Comparison of ENCODE assay signal across 9 cellular contexts in the genomic region with DNA sequence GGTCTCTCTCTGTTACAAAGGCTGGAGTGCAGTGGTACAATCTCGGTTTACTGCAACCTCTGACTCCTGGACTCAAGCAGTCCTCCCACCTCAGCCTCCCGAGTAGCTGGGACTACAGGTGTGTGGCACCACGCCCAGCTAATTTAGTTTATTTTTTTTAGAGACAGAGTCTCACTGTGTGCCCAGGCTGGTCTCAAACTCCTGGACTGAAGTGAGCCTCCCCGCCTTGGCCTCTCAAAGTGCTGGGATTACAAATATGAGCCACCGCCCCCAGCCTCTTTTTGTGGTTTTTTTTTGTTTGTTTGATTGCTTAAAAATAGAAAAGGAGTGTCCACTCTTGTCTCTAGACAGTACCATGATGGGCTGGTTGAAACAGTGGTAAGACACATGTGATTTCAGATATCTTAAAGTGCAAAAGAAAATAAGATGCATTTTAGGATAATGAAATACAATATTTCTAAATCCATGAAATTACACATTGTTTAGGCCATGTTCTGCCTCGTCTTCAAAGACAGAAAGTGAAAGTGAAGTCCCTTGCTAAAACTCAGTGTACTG. TPM values are rescaled to one million over a fixed set of nuclear protein-coding genes. Genes with fewer than 3 reads are reported as not detected.
DNase-seq lines count a peak whose midpoint lies in the region; ATAC-seq and TF ChIP-seq lines count a peak whose summit lies in the region.
"Had no signal": no experiment of that assay in that cellular context is flagged by ENCODE, and none has a peak within 500 bp of the region (broad histone marks: within the 10 kb centered on the region; RNA-seq: fewer than 3 reads in every experiment).

No MANE protein-coding gene starts in this region.

- H3K4me1 ChIP-seq in mesenchymal stem cell (ENCODE audit: control insufficient read depth, insufficient read depth, low read depth, low read length) (peaks cover 10% of the 10 kb centered on the region), tibial nerve (peaks cover 0 to 46% (median 35%) of the 10 kb centered on the region in 4 donors)

- no peaks in the 10 kb centered on the region for H3K27me3 ChIP-seq in mesenchymal stem cell (ENCODE audit: control insufficient read depth in 1 of 2, insufficient read depth in 1 of 2, low read length in 2 of 2)
- no peaks in the 10 kb centered on the region for H3K27me3 ChIP-seq in tibial nerve
- H3K27me3 ChIP-seq: BE2C had no signal

- H4K91ac ChIP-seq in mesenchymal stem cell (ENCODE audit: low read length) = no peak overlapping the region

- peaks cover 2% of the 10 kb centered on the region for H3K79me1 ChIP-seq in mesenchymal stem cell (replicated peaks; ENCODE audit: low read length, poor library complexity, severe bottlenecking)

- no peak for ATAC-seq in activated T-cell treated with anti-CD3 and anti-CD28 coated beads, Interleukin-2, amount 50 U/mL, for 4 hours
- ATAC-seq in HG03342 (IDR thresholded peaks at IDR 0.05; ENCODE audit: unreplicated experiment) = no peak
- ATAC-seq in GM21619 (IDR thresholded peaks at IDR 0.05; ENCODE audit: unreplicated experiment) = no peak

- peak overlapping the region in 1 of 2 experiments; percentile 19 for H3K4ac ChIP-seq in mesenchymal stem cell (ENCODE audit: low read depth in 1 of 2, low read length in 2 of 2)

- H2BK120ac ChIP-seq in mesenchymal stem cell (ENCODE audit: low read depth, low read length) = peak overlapping the region; percentile 66

- H2AK5ac ChIP-seq in mesenchymal stem cell (ENCODE audit: low read length, severe bottlenecking) = no peak overlapping the region

- H3K9me3 Mint-ChIP-seq in activated T-cell treated with anti-CD3 and anti-CD28 coated beads, Interleukin-2, amount 50 U/mL, for 4 hours = no peaks in the 10 kb centered on the region

- no peak for TF ChIP-seq EP300 in tibial nerve (IDR thresholded peaks at IDR 0.05)

- H3K9me3 ChIP-seq in mesenchymal stem cell (ENCODE audit: control insufficient read depth, low read length) (no peaks in the 10 kb centered on the region), tibial nerve (no peaks in the 10 kb centered on the region)
- H3K9me3 ChIP-seq: BE2C had no signal

- no peak overlapping the region for H3K4me2 ChIP-seq in mesenchymal stem cell (ENCODE audit: low read length, poor library complexity, severe bottlenecking)

- H3K4me3 ChIP-seq in astrocyte of the spinal cord (ENCODE audit: low read depth, low read length) = peak overlapping the region; percentile 19
- H3K4me3 ChIP-seq in mesenchymal stem cell (ENCODE audit: insufficient read depth in 1 of 2, low read depth in 1 of 2, low read length in 2 of 2) = peak overlapping the region in 1 of 2 experiments; percentile 71
- peak overlapping the region in 3 of 4 donors; percentile 10 to 40 (median 17) for H3K4me3 ChIP-seq in tibial nerve

- no peaks in the 10 kb centered on the region for H3K27me3 Mint-ChIP-seq in activated T-cell treated with anti-CD3 and anti-CD28 coated beads, Interleukin-2, amount 50 U/mL, for 4 hours (ENCODE audit: low read depth)

- no peak overlapping the region for H2BK12ac ChIP-seq in mesenchymal stem cell (ENCODE audit: low read length in 2 of 2)

- WGBS in mesenchymal stem cell = 46% methylated on average over 6 of the region's 6 CpGs
- 57 to 58% methylated on average over 6 of the region's 6 CpGs for WGBS in tibial nerve, 2 donors

- H3K18ac ChIP-seq in mesenchymal stem cell (ENCODE audit: low read depth in 1 of 2, low read length in 2 of 2) = peak overlapping the region in 1 of 2 experiments; percentile 45

- H3K27ac ChIP-seq in mesenchymal stem cell (ENCODE audit: low read length, poor library complexity, severe bottlenecking) (no peak overlapping the region), tibial nerve (peak overlapping the region; percentile 8 to 93 (median 77))

- no peak for TF ChIP-seq POLR2A in tibial nerve (IDR thresholded peaks at IDR 0.05)

- H3K36me3 Mint-ChIP-seq in activated T-cell treated with anti-CD3 and anti-CD28 coated beads, Interleukin-2, amount 50 U/mL, for 4 hours (ENCODE audit: insufficient read depth) = no peaks in the 10 kb centered on the region

- H3K23ac ChIP-seq in mesenchymal stem cell (ENCODE audit: low read length in 2 of 2) = no peak overlapping the region

- peak overlapping the region; percentile 82 for H3K9ac ChIP-seq in mesenchymal stem cell (ENCODE audit: low read length)

- no peak overlapping the region for H2BK15ac ChIP-seq in mesenchymal stem cell (ENCODE audit: low read depth, poor library complexity, severe bottlenecking)

- in situ Hi-C loops in astrocyte of the spinal cord (cut with HindIII; ENCODE audit: low sequenced_read_pairs) = no loop called here

- no peak for DNase-seq in activated T-cell treated with anti-CD3 and anti-CD28 coated beads, Interleukin-2, amount 50 U/mL, for 4 hours
- DNase-seq in activated T-cell treated with anti-CD3 and anti-CD28 coated beads, Interleukin-2, amount 50 U/mL, for 1 hour = no peak
- peak; percentile 59 for DNase-seq in astrocyte of the spinal cord (ENCODE audit: low read depth, low spot score)
- no peak for DNase-seq in mesenchymal stem cell
- no peak for DNase-seq in tibial nerve (ENCODE audit: low spot score in 2 of 2)
- no peak for DNase-seq in NCI-H187 (lab: John Stamatoyannopoulos, UW)
- DNase-seq: BE2C had no signal

- peaks cover 36% of the 10 kb centered on the region for H3K4me1 Mint-ChIP-seq in activated T-cell treated with anti-CD3 and anti-CD28 coated beads, Interleukin-2, amount 50 U/mL, for 4 hours (ENCODE audit: low read depth)

- TF ChIP-seq CTCF in astrocyte of the spinal cord (IDR thresholded peaks at IDR 0.05; ENCODE audit: low read depth, low read length) (no peak), tibial nerve (IDR thresholded peaks at IDR 0.05) (no peak)

- no peak overlapping the region for H4K8ac ChIP-seq in mesenchymal stem cell (ENCODE audit: low read length)

- peak overlapping the region; percentile 51 for H3K4me3 Mint-ChIP-seq in activated T-cell treated with anti-CD3 and anti-CD28 coated beads, Interleukin-2, amount 50 U/mL, for 4 hours

- H3K36me3 ChIP-seq in mesenchymal stem cell (ENCODE audit: control insufficient read depth in 1 of 2, insufficient read depth in 2 of 2, low read depth in 1 of 2, low read length in 2 of 2) (peaks cover 0 to 3% of the 10 kb centered on the region in 2 experiments), tibial nerve (no peaks in the 10 kb centered on the region)
- H3K36me3 ChIP-seq: BE2C had no signal

- H3K14ac ChIP-seq in mesenchymal stem cell (ENCODE audit: low read length in 2 of 2) = no peak overlapping the region

- no peak overlapping the region for H2AFZ ChIP-seq in mesenchymal stem cell (ENCODE audit: low read depth, low read length)

- H2BK5ac ChIP-seq in mesenchymal stem cell (ENCODE audit: low read depth, low read length, poor library complexity, severe bottlenecking) = no peak overlapping the region

RNA-seq across cellular contexts. Expression of gene KIAA0513, which starts 27.4 kb away (rescaled TPM):
- 10 to 100 TPM; 13.6 to 19.6 (median 17.6) TPM for total RNA-seq in activated T-cell treated with anti-CD3 and anti-CD28 coated beads, Interleukin-2, amount 50 U/mL, for 4 hours
- polyA plus RNA-seq in mesenchymal stem cell (2013, experiment 1 of 2) = 8.5 TPM
- 8.0 TPM for polyA plus RNA-seq in mesenchymal stem cell (2013, experiment 2 of 2)
- 10 to 100 TPM in 1 of 4 donors, 1 to 10 TPM in 3; 6.9 to 13.8 (median 8.1) TPM for total RNA-seq in tibial nerve

RNA-seq across cellular contexts. Expression of gene ZDHHC7, which starts 43.7 kb away (rescaled TPM):
- total RNA-seq in activated T-cell treated with anti-CD3 and anti-CD28 coated beads, Interleukin-2, amount 50 U/mL, for 4 hours = 10 to 100 TPM; 27.2 to 34.6 (median 31.8) TPM
- 64.9 TPM for polyA plus RNA-seq in mesenchymal stem cell (2013, experiment 1 of 2)
- polyA plus RNA-seq in mesenchymal stem cell (2013, experiment 2 of 2) = 65.2 TPM
- 10 to 100 TPM; 58.1 to 75.6 (median 62.6) TPM for total RNA-seq in tibial nerve

RNA-seq across cellular contexts. Expression of gene CIBAR2, which starts 57.2 kb away (rescaled TPM):
- not detected for total RNA-seq in activated T-cell treated with anti-CD3 and anti-CD28 coated beads, Interleukin-2, amount 50 U/mL, for 4 hours
- 0.03 TPM for polyA plus RNA-seq in mesenchymal stem cell (2013, experiment 1 of 2)
- 0.07 TPM for polyA plus RNA-seq in mesenchymal stem cell (2013, experiment 2 of 2)
- total RNA-seq in tibial nerve = not detected
